31 cellular contexts compared by ENCODE assay signal in genomic region chr20:54184920-54185626, GRCh38. TPM values are rescaled to one million over a fixed set of nuclear protein-coding genes. Genes with fewer than 3 reads are reported as not detected.
"Had no signal": no experiment of that assay in that cellular context is flagged by ENCODE, and none has a peak within 500 bp of the region (broad histone marks: within the 10 kb centered on the region; RNA-seq: fewer than 3 reads in every experiment).

No MANE protein-coding gene starts in this region.

- H3K27me3 ChIP-seq: body of pancreas had no signal

- ATAC-seq: activated CD4-positive, alpha-beta T cell treated with anti-CD3 and anti-CD28 coated beads for 36 hours; activated T-cell treated with anti-CD3 and anti-CD28 coated beads, Interleukin-2, amount 50 U/mL, for 72 hours; body of pancreas; naive thymus-derived CD4-positive, alpha-beta T cell; psoas muscle; T-cell; upper lobe of right lung had no signal

- FAIRE-seq: frontal cortex, islet of Langerhans had no signal

- H3K4me3 ChIP-seq: adrenal gland, body of pancreas, coronary artery, dorsolateral prefrontal cortex, esophagus muscularis mucosa, psoas muscle, smooth muscle cell, suprapubic skin, tibial artery, upper lobe of right lung had no signal

- H3K9ac ChIP-seq: parathyroid adenoma had no signal

- H3K4me2 ChIP-seq: smooth muscle cell had no signal

- H3K9me3 ChIP-seq: adrenal gland, body of pancreas, esophagus muscularis mucosa, psoas muscle, suprapubic skin, tibial artery, upper lobe of right lung had no signal

- H3K27ac ChIP-seq: adrenal gland, body of pancreas, coronary artery, dorsolateral prefrontal cortex, esophagus muscularis mucosa, parathyroid adenoma, psoas muscle, suprapubic skin, tibial artery, upper lobe of right lung had no signal

- H2AFZ ChIP-seq: parathyroid adenoma had no signal

- DNase-seq: activated CD4-positive, alpha-beta T cell treated with anti-CD3 and anti-CD28 coated beads for 36 hours; activated CD4-positive, CD25-positive, alpha-beta regulatory T cell; activated effector memory CD4-positive, alpha-beta T cell treated with Interleukin-2 at 50 U/mL for 16 hours; activated naive CD4-positive, alpha-beta T cell treated with Interleukin-2 at 50 U/mL for 16 hours; activated naive CD8-positive, alpha-beta T cell treated with anti-CD3 and anti-CD28 coated beads for 36 hours; activated T-cell treated with anti-CD3 and anti-CD28 coated beads for 4 hours; activated T-cell treated with anti-CD3 and anti-CD28 coated beads, Interleukin-2, amount 50 U/mL, for 72 hours; adrenal gland; aorta; body of pancreas; dorsolateral prefrontal cortex; effector memory CD4-positive, alpha-beta T cell; left cardiac atrium; midbrain; naive thymus-derived CD4-positive, alpha-beta T cell; psoas muscle; stimulated activated CD4-positive, alpha-beta T cell treated with anti-CD3 and anti-CD28 coated beads, Interleukin-1b, Interleukin-23, amount 100 ng/mL, for 48 hours; stimulated activated CD4-positive, alpha-beta T cell treated with anti-CD3 and anti-CD28 coated beads, Interleukin-4, amount 100 ng/mL, for 4 hours; stimulated activated CD8-positive, alpha-beta memory T cell treated with anti-CD3 and anti-CD28 coated beads, Interleukin-4, amount 100 ng/mL, for 48 hours; stimulated activated naive CD4-positive, alpha-beta T cell; T-cell; tibial artery; upper lobe of right lung had no signal

- H3K79me2 ChIP-seq: parathyroid adenoma had no signal

- H3K36me3 ChIP-seq: adrenal gland, esophagus muscularis mucosa, suprapubic skin, tibial artery, upper lobe of right lung had no signal

- H3K4me1 ChIP-seq: adrenal gland, body of pancreas, esophagus muscularis mucosa, parathyroid adenoma, psoas muscle, tibial artery, upper lobe of right lung had no signal

RNA-seq across cellular contexts. Expression of gene CYP24A1, which starts 11.3 kb away (rescaled TPM):
- total RNA-seq: activated naive CD8-positive, alpha-beta T cell treated with anti-CD3 and anti-CD28 coated beads for 36 hours; activated T-cell treated with anti-CD3 and anti-CD28 coated beads, Interleukin-2, amount 50 U/mL, for 72 hours; adrenal gland; aorta; body of pancreas; cardiac septum; esophagus muscularis mucosa; left cardiac atrium; psoas muscle had no signal
- polyA plus RNA-seq: aorta; naive thymus-derived CD4-positive, alpha-beta T cell had no signal
